In the genomic region with DNA sequence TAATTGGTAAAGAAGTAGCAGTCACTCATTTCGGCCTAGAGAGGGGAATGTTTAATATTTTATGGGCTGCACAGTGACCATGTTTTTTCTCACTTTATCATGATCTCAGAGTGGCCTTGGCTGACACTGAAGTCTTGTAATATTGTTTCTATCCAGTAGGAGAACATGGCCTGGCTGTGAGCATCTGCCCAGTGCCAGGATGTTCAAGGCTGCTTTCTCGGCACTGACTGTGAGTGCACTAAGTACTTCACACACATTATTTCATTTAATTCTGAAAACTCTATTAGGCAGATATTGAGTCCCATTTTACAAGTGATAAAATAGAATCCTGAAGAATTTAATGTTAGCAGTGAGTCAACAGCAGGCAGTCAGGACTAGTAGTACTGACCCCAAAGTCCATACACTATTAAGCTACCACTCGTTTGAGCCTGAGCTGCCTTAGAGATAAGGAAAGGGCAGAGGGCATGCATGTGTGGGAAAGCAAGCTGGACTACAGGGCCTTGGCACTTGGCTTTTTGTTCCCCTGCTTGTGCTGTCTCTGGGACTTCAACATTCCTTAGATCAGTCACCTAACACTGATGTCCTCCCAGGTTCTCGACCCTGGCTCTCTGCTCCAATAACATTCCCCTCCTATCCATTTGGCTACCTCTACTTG, we compare ENCODE assay signal across 1 cellular context.
TF ChIP-seq lines count a peak whose summit lies in the region.

No MANE protein-coding gene starts in this region.

TF ChIP-seq in H1, 55 proteins besides CTCF, POLR2A, EP300 and RAD21 (continued from another document):
- TF ChIP-seq CBX5 (IDR thresholded peaks at IDR 0.05; ENCODE audit: low read depth, low read length) (no peak), SP2 (IDR thresholded peaks at IDR 0.05; ENCODE audit: low read length) (no peak), RXRA (IDR thresholded peaks at IDR 0.05; ENCODE audit: insufficient read depth, low read depth, low read length) (no peak), RFX5 (IDR thresholded peaks at IDR 0.05; ENCODE audit: borderline replicate concordance, low read depth, low read length) (no peak), TBP (IDR thresholded peaks at IDR 0.05; ENCODE audit: low read depth, low read length) (no peak), YY1 (IDR thresholded peaks at IDR 0.05; ENCODE audit: low read depth, low read length) (no peak), SP4 (IDR thresholded peaks at IDR 0.05; ENCODE audit: low read length) (no peak), NRF1 (IDR thresholded peaks at IDR 0.05; ENCODE audit: low read depth, low read length) (no peak), JUND (IDR thresholded peaks at IDR 0.05; ENCODE audit: low read length) (no peak), TAF1 (IDR thresholded peaks at IDR 0.05; ENCODE audit: low read depth, low read length) (no peak), ZNF274 (IDR thresholded peaks at IDR 0.05; ENCODE audit: borderline replicate concordance, extremely low read depth, low read length) (no peak)
- TF ChIP-seq, protein P1, sequence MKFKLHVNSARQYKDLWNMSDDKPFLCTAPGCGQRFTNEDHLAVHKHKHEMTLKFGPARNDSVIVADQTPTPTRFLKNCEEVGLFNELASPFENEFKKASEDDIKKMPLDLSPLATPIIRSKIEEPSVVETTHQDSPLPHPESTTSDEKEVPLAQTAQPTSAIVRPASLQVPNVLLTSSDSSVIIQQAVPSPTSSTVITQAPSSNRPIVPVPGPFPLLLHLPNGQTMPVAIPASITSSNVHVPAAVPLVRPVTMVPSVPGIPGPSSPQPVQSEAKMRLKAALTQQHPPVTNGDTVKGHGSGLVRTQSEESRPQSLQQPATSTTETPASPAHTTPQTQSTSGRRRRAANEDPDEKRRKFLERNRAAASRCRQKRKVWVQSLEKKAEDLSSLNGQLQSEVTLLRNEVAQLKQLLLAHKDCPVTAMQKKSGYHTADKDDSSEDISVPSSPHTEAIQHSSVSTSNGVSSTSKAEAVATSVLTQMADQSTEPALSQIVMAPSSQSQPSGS (IDR thresholded peaks at IDR 0.05; ENCODE audit: low read length): no peak
TF ChIP-seq in H1: peak in this region for 0.
